ENCODE assay signal across 23 cellular contexts in genomic region chr6:1780468-1780867, GRCh38.
DNase-seq lines count a peak whose midpoint lies in the region; ATAC-seq, FAIRE-seq and TF ChIP-seq lines count a peak whose summit lies in the region.
"Had no signal": no experiment of that assay in that cellular context is flagged by ENCODE, and none has a peak within 500 bp of the region (broad histone marks: within the 10 kb centered on the region; RNA-seq: fewer than 3 reads in every experiment).

No MANE protein-coding gene starts in this region.

- no peak for TF ChIP-seq RAD21 in HepG2 (CRISPR knock-in tag; IDR thresholded peaks at IDR 0.05)
- no peak for TF ChIP-seq RAD21 in K562 (CRISPR knock-in tag; conservative IDR thresholded peaks at IDR 0.05 in 1 of 2, IDR thresholded peaks at IDR 0.05 in 1 of 2)

- BruUV-seq in HepG2 (replicated peaks; lab: Mats Ljungman, UMichigan) = no TSS peak
- BruUV-seq in K562 (replicated peaks; lab: Mats Ljungman, UMichigan) = no TSS peak

- peak overlapping the region; percentile 28 for H3K27ac Mint-ChIP-seq in stimulated activated naive B cell treated with anti-CD40 and anti-IgM and Interleukin-4, amounts not matched to agents 10 μg/mL and 1 μg/mL and 100 μg/mL, for 72 hours
- H3K27ac Mint-ChIP-seq: B cell; CD14-positive monocyte; CD4-positive, alpha-beta T cell; CD8-positive, alpha-beta memory T cell; HFFc6 had no signal

- no peaks in the 10 kb centered on the region for H3F3A ChIP-seq in smooth muscle cell (ENCODE audit: low read depth)

- H3K27me3 ChIP-seq in HepG2 (ENCODE audit: control insufficient read depth in 1 of 2, insufficient read depth in 2 of 2, low read length in 2 of 2) (no peaks in the 10 kb centered on the region), right lobe of liver (no peaks in the 10 kb centered on the region), K562 (ENCODE audit: control insufficient read depth in 2 of 2, insufficient read depth in 2 of 2, low read length in 2 of 2) (peaks cover 19 to 37% of the 10 kb centered on the region in 2 experiments), smooth muscle cell (ENCODE audit: low read depth) (peaks cover 2% of the 10 kb centered on the region)
- H3K27me3 ChIP-seq: BLaER1 treated with 17β-estradiol and CSF1 and Interleukin-3, amounts not matched to agents 10 nM and 100 nM had no signal

- DNase-seq in HepG2 (ENCODE audit: low spot score) = no peak
- DNase-seq in right lobe of liver = no peak
- no peak for DNase-seq in K562 (ENCODE audit: extremely low read depth in 1 of 4, low spot score in 3 of 4)
- DNase-seq in stimulated activated naive B cell treated with anti-CD40 and anti-IgM and Interleukin-4, amounts not matched to agents 10 μg/mL and 1 μg/mL and 100 μg/mL, for 72 hours = no peak
- DNase-seq in smooth muscle cell (lab: John Stamatoyannopoulos, UW; ENCODE audit: unreplicated experiment) = no peak
- no peak for DNase-seq in T1000 (lab: John Stamatoyannopoulos, UW)
- DNase-seq in NCI-H345 (lab: John Stamatoyannopoulos, UW) = no peak
- DNase-seq: CD4-positive, alpha-beta T cell; CD8-positive, alpha-beta memory T cell; DMS 273 treated with DMSO at 0.1 percent for 48 hours; DMS79; EL; GOT3; HFFc6 had no signal

- peaks cover 5 to 6% of the 10 kb centered on the region in 2 donors for H3K36me3 Mint-ChIP-seq in stimulated activated naive B cell treated with anti-CD40 and anti-IgM and Interleukin-4, amounts not matched to agents 10 μg/mL and 1 μg/mL and 100 μg/mL, for 72 hours

- POLR2A ChIA-PET in HepG2 (lab: Yijun Ruan, JAX) = no interaction called here
- POLR2A ChIA-PET in K562 (lab: Yijun Ruan, JAX) = interaction anchor here (0.6 to 1.3 kb wide), 4 partner anchors 13 to 1844 kb away, joined by 3 read pairs; no protein-coding TSS in a partner anchor

- intact Hi-C loops in HepG2 (cut with micrococcal nuclease; ENCODE audit: unreplicated experiment) (no loop called here), right lobe of liver (cut with DNase I) (no loop called here), K562 (cut with micrococcal nuclease) (no loop called here)

- no peak for TF ChIP-seq EP300 in HepG2 (IDR thresholded peaks at IDR 0.05; ENCODE audit: low read depth in 2 of 2, low read length in 2 of 2)
- TF ChIP-seq EP300 in HepG2 (CRISPR knock-in tag; IDR thresholded peaks at IDR 0.05; ENCODE audit: borderline replicate concordance) = no peak
- TF ChIP-seq EP300 in K562 (IDR thresholded peaks at IDR 0.05; ENCODE audit: low read length) = no peak

- WGBS in HepG2 (ENCODE audit: low lambda C conversion rate) = 97% methylated on average over 11 of the region's 11 CpGs
- 86% methylated on average over 9 of the region's 11 CpGs for WGBS in right lobe of liver (ENCODE audit: insufficient coverage, low coverage, low lambda C conversion rate, missing lambda C conversion rate)
- 7% methylated on average over 11 of the region's 11 CpGs for WGBS in K562 (ENCODE audit: insufficient coverage, low coverage, missing lambda C conversion rate)
- WGBS in smooth muscle cell (ENCODE audit: low lambda C conversion rate) = 92% methylated on average over 11 of the region's 11 CpGs

- H3K79me2 ChIP-seq in HepG2 (ENCODE audit: insufficient read depth, low read length) (no peaks in the 10 kb centered on the region), K562 (ENCODE audit: control insufficient read depth, insufficient read depth, low read length) (no peaks in the 10 kb centered on the region), smooth muscle cell (ENCODE audit: low read depth) (no peaks in the 10 kb centered on the region)

- no peak overlapping the region for H3K27ac ChIP-seq in HepG2 (ENCODE audit: extremely low read length, insufficient read depth, low read length)
- no peak overlapping the region for H3K27ac ChIP-seq in right lobe of liver
- H3K27ac ChIP-seq in K562 (ENCODE audit: extremely low read depth, low read depth, low read length) = no peak overlapping the region
- no peak overlapping the region for H3K27ac ChIP-seq in smooth muscle cell (ENCODE audit: low read depth)
- H3K27ac ChIP-seq: 22Rv1; BLaER1 treated with 17β-estradiol and CSF1 and Interleukin-3, amounts not matched to agents 10 nM and 100 nM had no signal

- H3K4me3 ChIP-seq in HepG2 (replicated peaks in 1 of 3; ENCODE audit: insufficient read depth in 1 of 3, low read depth in 2 of 3, low read length in 3 of 3) (no peak overlapping the region), right lobe of liver (no peak overlapping the region), K562 (no peak overlapping the region), smooth muscle cell (no peak overlapping the region)
- H3K4me3 ChIP-seq: BLaER1 treated with 17β-estradiol and CSF1 and Interleukin-3, amounts not matched to agents 10 nM and 100 nM; GM12878; HAP-1 had no signal

- FAIRE-seq in HepG2 (lab: Jason Lieb, UNC) = no peak
- no peak for FAIRE-seq in K562 (lab: Jason Lieb, UNC)
- FAIRE-seq: A204.1, D721Med, GM12878, H54 had no signal

- H3K4me1 Mint-ChIP-seq in stimulated activated naive B cell treated with anti-CD40 and anti-IgM and Interleukin-4, amounts not matched to agents 10 μg/mL and 1 μg/mL and 100 μg/mL, for 72 hours = no peaks in the 10 kb centered on the region
- H3K4me1 Mint-ChIP-seq: B cell; CD14-positive monocyte; CD8-positive, alpha-beta memory T cell had no signal

- no peak overlapping the region for H3K9ac ChIP-seq in HepG2 (ENCODE audit: insufficient read depth, low read depth, low read length)
- no peak overlapping the region for H3K9ac ChIP-seq in K562 (ENCODE audit: insufficient read depth in 1 of 2, low read depth in 2 of 2, low read length in 2 of 2)
- no peak overlapping the region for H3K9ac ChIP-seq in smooth muscle cell (ENCODE audit: low read depth)
- H3K9ac ChIP-seq: BLaER1 treated with 17β-estradiol and CSF1 and Interleukin-3, amounts not matched to agents 10 nM and 100 nM had no signal

- CTCF ChIA-PET in HepG2 (lab: Yijun Ruan, JAX; ENCODE audit: low intra/inter-chr PET ratio, low total read pairs) = no interaction called here
- CTCF ChIA-PET in K562 (lab: Yijun Ruan, JAX; ENCODE audit: low intra/inter-chr PET ratio) = no interaction called here

- no peaks in the 10 kb centered on the region for H3K9me1 ChIP-seq in K562 (ENCODE audit: control insufficient read depth, insufficient read depth, low read length)

- TF ChIP-seq CTCF in HepG2 (CRISPR knock-in tag; IDR thresholded peaks at IDR 0.05) (no peak), right lobe of liver (IDR thresholded peaks at IDR 0.05) (no peak), K562 (IDR thresholded peaks at IDR 0.05 in 2 of 3, conservative IDR thresholded peaks at IDR 0.05 in 1 of 3; ENCODE audit: insufficient read depth in 2 of 3, low read depth in 1 of 3, low read length in 3 of 3) (no peak), smooth muscle cell (IDR thresholded peaks at IDR 0.05; ENCODE audit: borderline replicate concordance, insufficient read depth, poor library complexity, severe bottlenecking) (no peak)

- H2AFZ ChIP-seq in HepG2 (ENCODE audit: low read length) (no peak overlapping the region), K562 (ENCODE audit: low read depth, low read length) (no peak overlapping the region), smooth muscle cell (ENCODE audit: low read depth) (no peak overlapping the region)

- ATAC-seq in HepG2 (peak; percentile 37; the same call in 2 of the 3 replicates), right lobe of liver (no peak), K562 (peak; percentile 38; the same call in 1 of the 3 replicates)
- no peak for ATAC-seq in stimulated activated naive B cell treated with anti-CD40 and anti-IgM and Interleukin-4, amounts not matched to agents 10 μg/mL and 1 μg/mL and 100 μg/mL, for 72 hours (replicated peaks)
- ATAC-seq: GM12878 had no signal

- H3K4me1 ChIP-seq in HepG2 (ENCODE audit: insufficient read depth, low read length) = peaks cover 13% of the 10 kb centered on the region
- no peaks in the 10 kb centered on the region for H3K4me1 ChIP-seq in right lobe of liver
- H3K4me1 ChIP-seq in K562 (replicated peaks in 1 of 2; ENCODE audit: control insufficient read depth in 2 of 2, insufficient read depth in 2 of 2, low read length in 2 of 2) = no peaks in the 10 kb centered on the region; a peak in 1 of 5 replicates
- no peaks in the 10 kb centered on the region for H3K4me1 ChIP-seq in smooth muscle cell (ENCODE audit: low read depth)

- no peaks in the 10 kb centered on the region for H3K27me3 Mint-ChIP-seq in stimulated activated naive B cell treated with anti-CD40 and anti-IgM and Interleukin-4, amounts not matched to agents 10 μg/mL and 1 μg/mL and 100 μg/mL, for 72 hours
- H3K27me3 Mint-ChIP-seq: B cell; CD4-positive, alpha-beta T cell; CD8-positive, alpha-beta memory T cell had no signal

- no peaks in the 10 kb centered on the region for H3K9me3 Mint-ChIP-seq in stimulated activated naive B cell treated with anti-CD40 and anti-IgM and Interleukin-4, amounts not matched to agents 10 μg/mL and 1 μg/mL and 100 μg/mL, for 72 hours
- H3K9me3 Mint-ChIP-seq: CD14-positive monocyte; CD4-positive, alpha-beta T cell; CD8-positive, alpha-beta memory T cell; HFFc6 had no signal

- H4K20me1 ChIP-seq in HepG2 (ENCODE audit: insufficient read depth, low read length) = no peaks in the 10 kb centered on the region; the same call in 1 of the 2 replicates
- H4K20me1 ChIP-seq in K562 (replicated peaks; ENCODE audit: control insufficient read depth, insufficient read depth, low read length) = 0 out of 2 replicates have a peak, but pooled peaks cover 3% of the 10 kb centered on the region
- H4K20me1 ChIP-seq in smooth muscle cell (ENCODE audit: low read depth) = no peaks in the 10 kb centered on the region
- H4K20me1 ChIP-seq: BLaER1 treated with 17β-estradiol and CSF1 and Interleukin-3, amounts not matched to agents 10 nM and 100 nM had no signal

- H3K9me3 ChIP-seq in HepG2 (ENCODE audit: low read length) (no peaks in the 10 kb centered on the region), right lobe of liver (no peaks in the 10 kb centered on the region), K562 (replicated peaks; ENCODE audit: control insufficient read depth, insufficient read depth, low read depth, low read length) (no peaks in the 10 kb centered on the region), smooth muscle cell (replicated peaks; ENCODE audit: low read depth) (no peaks in the 10 kb centered on the region)
- H3K9me3 ChIP-seq: BLaER1 treated with 17β-estradiol and CSF1 and Interleukin-3, amounts not matched to agents 10 nM and 100 nM; HAP-1 had no signal

- TF ChIP-seq POLR2A in HepG2 (IDR thresholded peaks at IDR 0.05; ENCODE audit: insufficient read depth in 1 of 2, low read depth in 2 of 2, low read length in 2 of 2) (no peak), right lobe of liver (IDR thresholded peaks at IDR 0.05) (no peak), K562 (conservative IDR thresholded peaks at IDR 0.05) (no peak)

- H3K4me3 Mint-ChIP-seq in stimulated activated naive B cell treated with anti-CD40 and anti-IgM and Interleukin-4, amounts not matched to agents 10 μg/mL and 1 μg/mL and 100 μg/mL, for 72 hours = no peak overlapping the region
- H3K4me3 Mint-ChIP-seq: B cell; CD14-positive monocyte; CD4-positive, alpha-beta T cell; CD8-positive, alpha-beta memory T cell; HFFc6 had no signal

- in situ Hi-C loops in HepG2 (cut with HindIII; ENCODE audit: extremely low pct_ligation_motif_present, low pct_unique_long_range_greater_than_20kb) (no loop called here), K562 (cut with MboI) (no loop called here)

- H3K4me2 ChIP-seq in HepG2 (ENCODE audit: low read depth, low read length) (no peak overlapping the region), K562 (ENCODE audit: insufficient read depth, low read length) (no peak overlapping the region), smooth muscle cell (no peak overlapping the region)

- H3K36me3 ChIP-seq in HepG2 (replicated peaks in 1 of 2; ENCODE audit: control insufficient read depth in 1 of 2, insufficient read depth in 2 of 2, low read length in 2 of 2) (peaks cover 8 to 41% of the 10 kb centered on the region in 2 experiments; a peak in 4 of 5 replicates), right lobe of liver (no peaks in the 10 kb centered on the region), K562 (ENCODE audit: control insufficient read depth, insufficient read depth, low read length) (no peaks in the 10 kb centered on the region), smooth muscle cell (ENCODE audit: low read depth) (no peaks in the 10 kb centered on the region)
- H3K36me3 ChIP-seq: BLaER1 treated with 17β-estradiol and CSF1 and Interleukin-3, amounts not matched to agents 10 nM and 100 nM; HAP-1 had no signal

Comparison
In these comparisons a context has a peak if more than half of its experiments do, and no peak if none do; other contexts are left out.
1. ATAC-seq: peak in HepG2 (single experiment) and K562 (single experiment); none in right lobe of liver (0 of 4) and stimulated activated naive B cell treated with anti-CD40 and anti-IgM and Interleukin-4, amounts not matched to agents 10 μg/mL and 1 μg/mL and 100 μg/mL, for 72 hours (0 of 2).